In the genomic region with DNA sequence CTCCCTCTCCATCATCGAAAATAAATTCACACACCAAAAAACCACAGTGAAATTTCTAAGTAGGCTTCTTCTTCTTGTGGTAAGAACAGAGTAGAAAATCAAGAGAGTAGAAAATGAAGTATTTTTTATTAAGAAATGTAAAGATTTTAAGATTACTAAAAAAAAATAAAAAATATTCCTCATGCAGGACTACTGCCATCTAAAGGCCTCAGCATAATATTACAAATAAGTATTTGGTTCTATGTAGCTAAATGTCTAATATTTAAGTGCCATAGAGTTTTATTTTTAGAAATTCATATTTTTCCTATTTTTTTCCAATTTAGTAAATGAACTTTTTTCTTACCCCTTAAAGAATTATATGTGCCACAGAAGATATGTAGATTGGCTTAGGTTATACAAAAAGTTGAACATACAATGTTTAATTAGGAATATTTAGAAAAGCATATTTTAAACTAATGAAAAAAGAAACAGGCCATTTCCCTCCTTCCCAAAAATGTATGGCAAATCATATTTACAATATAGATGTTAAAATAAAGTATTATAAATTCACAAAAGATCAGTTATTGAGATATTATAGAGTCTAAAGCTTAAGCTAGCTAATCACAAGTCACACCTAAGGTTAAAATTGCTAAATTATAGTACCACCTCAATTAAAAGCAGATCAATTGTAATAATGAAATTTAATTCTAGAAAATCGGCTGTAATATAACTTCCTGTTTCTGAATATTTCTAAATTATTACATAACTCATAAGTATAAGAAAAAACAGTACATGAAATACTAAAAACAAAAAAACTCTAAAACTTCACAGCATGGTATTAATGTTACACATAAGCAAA, we compare ENCODE assay signal across 8 cellular contexts. TPM values are rescaled to one million over a fixed set of nuclear protein-coding genes. Genes with fewer than 3 reads are reported as not detected.
DNase-seq lines count a peak whose midpoint lies in the region; FAIRE-seq and TF ChIP-seq lines count a peak whose summit lies in the region.

No MANE protein-coding gene starts in this region.

- CTCF ChIA-PET in AG04450 (lab: Charles Lee) = interaction anchor here (0.6 to 5.0 kb wide), 12 partner anchors 9 to 201 kb away, joined by 3 to 160 read pairs (median 6); partner anchors contain the start of gene FRK

- H3K4me1 ChIP-seq in kidney (ENCODE audit: control insufficient read depth in 1 of 2, insufficient read depth in 1 of 2, low read depth in 1 of 2, low read length in 2 of 2) = peaks cover 11 to 14% of the 10 kb centered on the region in 2 donors

- H3K36me3 ChIP-seq in kidney (ENCODE audit: control insufficient read depth in 1 of 2, insufficient read depth in 2 of 2, low read length in 2 of 2) (no peaks in the 10 kb centered on the region), MG63 (no peaks in the 10 kb centered on the region)

- H3K27me3 ChIP-seq in AG04450 (ENCODE audit: control insufficient read depth, insufficient read depth, low read length) = no peaks in the 10 kb centered on the region
- H3K27me3 ChIP-seq in MG63 = no peaks in the 10 kb centered on the region

- H3K4me3 ChIP-seq in AG04450 (ENCODE audit: low read depth, low read length) (no peak overlapping the region), kidney (ENCODE audit: low read length in 2 of 2) (no peak overlapping the region), MG63 (no peak overlapping the region)

- intact Hi-C loops in kidney (cut with DNase I) = loop anchor here (10.0 kb wide), 1 partner anchor 82 kb away; no protein-coding TSS in a partner anchor

- TF ChIP-seq CTCF in AG04450 (IDR thresholded peaks at IDR 0.05; ENCODE audit: low read depth, low read length) (peak; percentile 66), GM13977 (IDR thresholded peaks at IDR 0.05; ENCODE audit: extremely low read depth, insufficient read depth, missing control alignments) (peak; percentile 35), VCaP (conservative IDR thresholded peaks at IDR 0.05) (peak; percentile 83), kidney (IDR thresholded peaks at IDR 0.05; ENCODE audit: borderline replicate concordance, extremely low read depth, insufficient read depth) (peak; percentile 28)

- in situ Hi-C loops in GM13977 (cut with MboI; ENCODE audit: low pct_unique_long_range_greater_than_20kb, low sequenced_read_pairs, unreplicated experiment) = loop anchor here (5.0 kb wide), 1 partner anchor 85 kb away; no protein-coding TSS in a partner anchor

- peaks cover 7% of the 10 kb centered on the region for H3K9me3 ChIP-seq in AG04450 (ENCODE audit: control insufficient read depth, insufficient read depth, low read length)
- H3K9me3 ChIP-seq in kidney (ENCODE audit: control insufficient read depth in 1 of 2, low read length in 2 of 2) = peaks cover 0 to 7% of the 10 kb centered on the region in 2 donors
- H3K9me3 ChIP-seq in MG63 = no peaks in the 10 kb centered on the region

- POLR2A ChIA-PET in AG04450 (lab: Yijun Ruan, JAX) = interaction anchor here (1.2 kb wide), 1 partner anchor 89 kb away, joined by 3 read pairs; no protein-coding TSS in a partner anchor

- DNase-seq in AG04450 (ENCODE audit: low read depth, low spot score) (no peak), GM13977 (ENCODE audit: low spot score) (no peak), kidney (no peak), UCSD-AML1 (lab: John Stamatoyannopoulos, UW; ENCODE audit: unreplicated experiment) (no peak), amniotic stem cell (lab: John Stamatoyannopoulos, UW) (no peak), MG63 (no peak)
- DNase-seq in activated CD4-positive, CD25-positive, alpha-beta regulatory T cell treated with anti-CD3 and anti-CD28 coated beads, Interleukin-2, amount 50 U/mL, for 72 hours = no peak

- peak; percentile 49 for FAIRE-seq in kidney (lab: Jason Lieb, UNC)

- no peak overlapping the region for H3K27ac ChIP-seq in AG04450 (ENCODE audit: low read depth, low read length)
- no peak overlapping the region for H3K27ac ChIP-seq in VCaP
- H3K27ac ChIP-seq in kidney (ENCODE audit: low read depth in 2 of 2, low read length in 2 of 2) = no peak overlapping the region

- H3K9ac ChIP-seq in kidney (ENCODE audit: low read length in 2 of 2) = no peak overlapping the region

RNA-seq across cellular contexts. Expression of gene NT5DC1, which starts 3.5 kb away (rescaled TPM):
- polyA plus RNA-seq in AG04450 (2011; rRNA removed) (20.9 and 23.2 TPM in 2 replicates), kidney (ENCODE audit: insufficient read depth, low read depth, low replicate concordance) (34.8 TPM)
- polyA minus RNA-seq in AG04450 (2011; rRNA and poly(A)+ RNA removed) = 14.9 and 16.9 TPM in 2 replicates
- total RNA-seq in kidney = 41.7 TPM
- 5.2 and 12.8 TPM in 2 replicates for total RNA-seq in MG63 (2014; rRNA removed; shearing (Covaris generic); ENCODE audit: low replicate concordance)

RNA-seq across cellular contexts. Expression of gene COL10A1, which starts 28.7 kb away (rescaled TPM):
- polyA plus RNA-seq in AG04450 (2011; rRNA removed) (0.10 and 0.33 TPM in 2 replicates), kidney (ENCODE audit: insufficient read depth, low read depth, low replicate concordance) (not detected)
- not detected in 2 replicates for polyA minus RNA-seq in AG04450 (2011; rRNA and poly(A)+ RNA removed)
- 0.50 TPM for total RNA-seq in kidney
- not detected in 2 replicates for total RNA-seq in MG63 (2014; rRNA removed; shearing (Covaris generic); ENCODE audit: low replicate concordance)

RNA-seq across cellular contexts. Expression of gene FRK, which starts 36.5 kb away (rescaled TPM):
- polyA plus RNA-seq in AG04450 (2011; rRNA removed) (0.31 and 0.43 TPM in 2 replicates), kidney (ENCODE audit: insufficient read depth, low read depth, low replicate concordance) (5.9 TPM)
- polyA minus RNA-seq in AG04450 (2011; rRNA and poly(A)+ RNA removed) = 0.87 and 1.4 TPM in 2 replicates
- 25.0 TPM for total RNA-seq in kidney
- total RNA-seq in MG63 (2014; rRNA removed; shearing (Covaris generic); ENCODE audit: low replicate concordance) = 0.07 and 0.16 TPM in 2 replicates

Comparison
In these comparisons a context has a peak if more than half of its experiments do, and no peak if none do; other contexts are left out.
1. CTCF ChIP-seq: peak in every context shown above with its lines; median percentile 83 in VCaP; 66 in AG04450; 35 in GM13977; 28 in kidney.
2. RNA of gene FRK, which starts 36.5 kb away (total RNA-seq): 25.0 TPM in kidney (single experiment); 0.07 to 0.16 TPM in MG63; every median in the first group is over 10 times any median in the second.